In the genomic region with DNA sequence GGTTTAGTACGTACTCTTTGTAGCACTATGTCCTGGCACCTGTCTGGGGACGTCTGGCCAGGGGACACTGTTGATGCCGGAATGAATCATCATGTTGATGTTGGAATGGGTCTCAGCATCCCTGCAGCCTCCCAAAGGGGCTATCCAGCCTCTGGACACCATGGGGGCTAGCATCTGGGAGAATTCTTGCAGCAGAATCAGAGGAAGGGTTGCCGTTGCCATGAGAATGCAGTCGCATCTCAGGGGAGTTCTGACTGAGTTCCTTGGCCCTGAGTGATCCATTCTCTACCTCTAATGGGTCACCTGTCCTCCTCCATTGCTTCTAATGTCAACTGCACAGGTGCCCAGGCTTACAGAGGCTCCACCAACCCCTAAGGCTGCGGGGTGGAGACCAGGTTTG, we compare ENCODE assay signal across 20 cellular contexts.
"Had no signal": no experiment of that assay in that cellular context is flagged by ENCODE, and none has a peak within 500 bp of the region (broad histone marks: within the 10 kb centered on the region; RNA-seq: fewer than 3 reads in every experiment).

No MANE protein-coding gene starts in this region.

- H3K4me1 ChIP-seq: colonic mucosa, esophagus muscularis mucosa, foreskin keratinocyte, gastroesophageal sphincter, heart right ventricle, left ventricle myocardium inferior, lower lobe of right lung had no signal

- H3K27ac ChIP-seq: colonic mucosa, esophagus muscularis mucosa, foreskin keratinocyte, gastroesophageal sphincter, heart right ventricle, left ventricle myocardium inferior, lower lobe of right lung had no signal

- H3K27me3 ChIP-seq: colonic mucosa, foreskin keratinocyte had no signal

- H3K27ac Mint-ChIP-seq: dendritic cell treated with granulocyte-macrophage colony-stimulating factor and Interleukin-4, amounts not matched to agents 40 ng/mL and 50 ng/mL, for 4 days; effector memory CD8-positive, alpha-beta T cell had no signal

- DNase-seq: colonic mucosa; cortex of kidney; effector CD8-positive, alpha-beta T cell; effector memory CD8-positive, alpha-beta T cell; foreskin keratinocyte; heart right ventricle; hippocampal formation; kidney; kidney glomerular epithelial cell; left colon; left ventricle myocardium inferior; lower lobe of right lung; mesenchymal stem cell; midbrain had no signal

- H3K27me3 Mint-ChIP-seq: dendritic cell treated with granulocyte-macrophage colony-stimulating factor and Interleukin-4, amounts not matched to agents 40 ng/mL and 50 ng/mL, for 4 days had no signal

- H3K9me3 Mint-ChIP-seq: dendritic cell treated with granulocyte-macrophage colony-stimulating factor and Interleukin-4, amounts not matched to agents 40 ng/mL and 50 ng/mL, for 4 days; effector memory CD8-positive, alpha-beta T cell had no signal

- H3K9me3 ChIP-seq: colonic mucosa, esophagus muscularis mucosa, gastroesophageal sphincter, heart right ventricle, left ventricle myocardium inferior, lower lobe of right lung had no signal

- H3K36me3 ChIP-seq: colonic mucosa, esophagus muscularis mucosa, gastroesophageal sphincter, heart right ventricle, left ventricle myocardium inferior, lower lobe of right lung had no signal

- H3K4me3 Mint-ChIP-seq: dendritic cell treated with granulocyte-macrophage colony-stimulating factor and Interleukin-4, amounts not matched to agents 40 ng/mL and 50 ng/mL, for 4 days; effector memory CD8-positive, alpha-beta T cell had no signal

- H3K4me3 ChIP-seq: colonic mucosa, esophagus muscularis mucosa, gastroesophageal sphincter, heart right ventricle, left ventricle myocardium inferior, lower lobe of right lung had no signal

- FAIRE-seq: endothelial cell of umbilical vein, frontal cortex, islet of Langerhans, kidney had no signal
